ENCODE assay signal across 15 cellular contexts in genomic region chr6:125950293-125950692, GRCh38. TPM values are rescaled to one million over a fixed set of nuclear protein-coding genes. Genes with fewer than 3 reads are reported as not detected.
DNase-seq lines count a peak whose midpoint lies in the region; ATAC-seq, FAIRE-seq and TF ChIP-seq lines count a peak whose summit lies in the region.
"Had no signal": no experiment of that assay in that cellular context is flagged by ENCODE, and none has a peak within 500 bp of the region (broad histone marks: within the 10 kb centered on the region; RNA-seq: fewer than 3 reads in every experiment).

No MANE protein-coding gene starts in this region.

- H3K27me3 ChIP-seq in mammary epithelial cell (ENCODE audit: insufficient read depth, low read length) (no peaks in the 10 kb centered on the region), keratinocyte (ENCODE audit: control insufficient read depth, extremely low read depth, insufficient read depth, low read length) (no peaks in the 10 kb centered on the region)

- no peaks in the 10 kb centered on the region for H3K9me3 Mint-ChIP-seq in activated CD4-positive, alpha-beta T cell treated with anti-CD3 and anti-CD28 coated beads, Interleukin-2, amount 10 ng/mL, durations not matched to agents 7 days and 5 days

- H3K27ac ChIP-seq in mammary epithelial cell (ENCODE audit: insufficient read depth, low read depth, low read length) (no peak overlapping the region), keratinocyte (ENCODE audit: control insufficient read depth, insufficient read depth, low read length) (peak overlapping the region; percentile 42)

- H3K4me1 ChIP-seq in mammary epithelial cell (ENCODE audit: insufficient read depth, low read length) (peaks cover 37% of the 10 kb centered on the region), keratinocyte (ENCODE audit: control insufficient read depth, extremely low read depth, insufficient read depth, low read length) (peaks cover 45% of the 10 kb centered on the region)

- H3K27ac Mint-ChIP-seq in activated CD4-positive, alpha-beta T cell treated with anti-CD3 and anti-CD28 coated beads, Interleukin-2, amount 10 ng/mL, durations not matched to agents 7 days and 5 days, result no peak overlapping the region

- H3K4me3 Mint-ChIP-seq in activated CD4-positive, alpha-beta T cell treated with anti-CD3 and anti-CD28 coated beads, Interleukin-2, amount 10 ng/mL, durations not matched to agents 7 days and 5 days, result no peak overlapping the region

- dilution Hi-C loops in mammary epithelial cell (cut with HindIII; ENCODE audit: low sequenced_read_pairs), result no loop called here
- dilution Hi-C loops in keratinocyte (cut with MboI; ENCODE audit: extremely low pct_ligation_motif_present, low sequenced_read_pairs), result no loop called here

- POLR2A ChIA-PET in activated CD4-positive, alpha-beta T cell treated with anti-CD3 and anti-CD28 coated beads, Interleukin-2, amount 10 ng/mL, durations not matched to agents 7 days and 5 days (lab: Charles Lee), result no interaction called here

- H3K9me3 ChIP-seq in mammary epithelial cell (replicated peaks; ENCODE audit: insufficient read depth, low read length) (no peaks in the 10 kb centered on the region), keratinocyte (ENCODE audit: control insufficient read depth, low read depth, low read length) (no peaks in the 10 kb centered on the region)

- H3K4me2 ChIP-seq in mammary epithelial cell (ENCODE audit: insufficient read depth, low read depth, low read length) (peak overlapping the region; percentile 28), keratinocyte (ENCODE audit: control insufficient read depth, extremely low read depth, insufficient read depth, low read depth, low read length) (peak overlapping the region; percentile 38)

- H3K79me2 ChIP-seq in mammary epithelial cell (ENCODE audit: insufficient read depth, low read length), result no peaks in the 10 kb centered on the region
- no peaks in the 10 kb centered on the region for H3K79me2 ChIP-seq in keratinocyte (ENCODE audit: control insufficient read depth, insufficient read depth, low read length)

- H3K36me3 ChIP-seq in mammary epithelial cell (ENCODE audit: insufficient read depth, low read length) (no peaks in the 10 kb centered on the region), keratinocyte (ENCODE audit: control insufficient read depth in 2 of 2, extremely low read depth in 1 of 2, insufficient read depth in 2 of 2, low read length in 2 of 2) (no peaks in the 10 kb centered on the region)

- no TSS peak for BruUV-seq in mammary epithelial cell (replicated peaks; lab: Mats Ljungman, UMichigan)

- no peak for ATAC-seq in left cardiac atrium
- no peak for ATAC-seq in left lobe of liver

- H3K4me3 ChIP-seq in mammary epithelial cell (replicated peaks in 1 of 3; ENCODE audit: insufficient read depth in 1 of 3, low read depth in 2 of 3, low read length in 3 of 3) (no peak overlapping the region), keratinocyte (ENCODE audit: control insufficient read depth in 2 of 3, extremely low read depth in 1 of 3, insufficient read depth in 2 of 3, low read depth in 1 of 3, low read length in 3 of 3) (peak overlapping the region in 1 of 3 experiments; percentile 12)
- H3K4me3 ChIP-seq: lung had no signal

- H4K20me1 ChIP-seq in mammary epithelial cell (ENCODE audit: insufficient read depth, low read length) (no peaks in the 10 kb centered on the region), keratinocyte (ENCODE audit: control insufficient read depth, extremely low read depth, insufficient read depth, low read length) (no peaks in the 10 kb centered on the region)

- no peaks in the 10 kb centered on the region for H3K9me1 ChIP-seq in keratinocyte (ENCODE audit: control insufficient read depth, extremely low read depth, insufficient read depth, low read length)

- H3K9ac ChIP-seq in mammary epithelial cell (ENCODE audit: insufficient read depth, low read length) (no peak overlapping the region), keratinocyte (ENCODE audit: control insufficient read depth, extremely low read depth, insufficient read depth, low read length) (no peak overlapping the region)

- H3K36me3 Mint-ChIP-seq in activated CD4-positive, alpha-beta T cell treated with anti-CD3 and anti-CD28 coated beads, Interleukin-2, amount 10 ng/mL, durations not matched to agents 7 days and 5 days (ENCODE audit: low read depth), result no peaks in the 10 kb centered on the region

- CTCF ChIA-PET in activated CD4-positive, alpha-beta T cell treated with anti-CD3 and anti-CD28 coated beads, Interleukin-2, amount 10 ng/mL, durations not matched to agents 7 days and 5 days (lab: Charles Lee), result no interaction called here
- CTCF ChIA-PET in mammary epithelial cell (lab: Charles Lee; ENCODE audit: low non-redundant PET), result no interaction called here

- peaks cover 10% of the 10 kb centered on the region for H3K27me3 Mint-ChIP-seq in activated CD4-positive, alpha-beta T cell treated with anti-CD3 and anti-CD28 coated beads, Interleukin-2, amount 10 ng/mL, durations not matched to agents 7 days and 5 days

- H3K4me1 Mint-ChIP-seq in activated CD4-positive, alpha-beta T cell treated with anti-CD3 and anti-CD28 coated beads, Interleukin-2, amount 10 ng/mL, durations not matched to agents 7 days and 5 days, result peaks cover 5% of the 10 kb centered on the region

- in situ Hi-C loops in mammary epithelial cell (cut with MboI; ENCODE audit: low sequenced_read_pairs in 2 of 2), result loop anchor here (10.0 to 25.0 kb wide), 3 partner anchors 95 to 638 kb away; partner anchors contain the start of gene HDDC2 (in 1 of the 2)

- TF ChIP-seq CTCF in mammary epithelial cell (conservative IDR thresholded peaks at IDR 0.05 in 1 of 2, IDR thresholded peaks at IDR 0.05 in 1 of 2; ENCODE audit: extremely low read depth in 1 of 2, insufficient read depth in 1 of 2, low read depth in 1 of 2, low read length in 2 of 2) (no peak), keratinocyte (optimal IDR thresholded peaks at IDR 0.05 in 1 of 3, IDR thresholded peaks at IDR 0.05 in 1 of 3, conservative IDR thresholded peaks at IDR 0.05 in 1 of 3; ENCODE audit: extremely low read depth in 1 of 3, insufficient read depth in 2 of 3, low read length in 3 of 3) (no peak)

- peak; percentile 18 to 31 for DNase-seq in activated CD4-positive, alpha-beta T cell treated with anti-CD3 and anti-CD28 coated beads, Interleukin-2, amount 50 U/mL, for 48 hours
- DNase-seq in activated CD4-positive, alpha-beta T cell treated with anti-CD3 and anti-CD28 coated beads, Interleukin-2, amount 10 ng/mL, durations not matched to agents 7 days and 5 days, result no peak
- peak; percentile 17 for DNase-seq in HTR-8/SVneo (ENCODE audit: insufficient read length, low spot score)
- DNase-seq in mammary epithelial cell, result peak; percentile 82
- DNase-seq in keratinocyte (ENCODE audit: low read depth, low spot score), result no peak
- DNase-seq in left cardiac atrium, result no peak
- DNase-seq in H4 (ENCODE audit: low spot score), result no peak
- DNase-seq in left lobe of liver (ENCODE audit: low spot score), result no peak
- DNase-seq: effector memory CD4-positive, alpha-beta T cell; NCI-H1417; NCI-H524 treated with DMSO at 0.1 percent for 48 hours; occipital lobe had no signal

- intact Hi-C loops in mammary epithelial cell (cut with micrococcal nuclease), result no loop called here
- intact Hi-C loops in left cardiac atrium (cut with DNase I), result loop anchor here in 1 of 2 donors (10.0 kb wide), 1 partner anchor 165 kb away; no protein-coding TSS in a partner anchor

- FAIRE-seq in HTR-8/SVneo (lab: Jason Lieb, UNC) (no peak), keratinocyte (lab: Jason Lieb, UNC) (peak; percentile 86)
- FAIRE-seq: A204.1, D721Med had no signal

- 35% methylated on average over 6 of the region's 6 CpGs for WGBS in mammary epithelial cell (ENCODE audit: low coverage, missing lambda C conversion rate)

- peak overlapping the region; percentile 36 for H2AFZ ChIP-seq in mammary epithelial cell (ENCODE audit: low read depth, low read length)
- no peak overlapping the region for H2AFZ ChIP-seq in keratinocyte (ENCODE audit: control insufficient read depth, low read length)

RNA-seq across cellular contexts. Expression of gene HINT3, which starts 6.3 kb away (rescaled TPM):
- total RNA-seq in activated CD4-positive, alpha-beta T cell treated with anti-CD3 and anti-CD28 coated beads, Interleukin-2, amount 10 ng/mL, durations not matched to agents 7 days and 5 days, result 1 to 10 TPM; 7.5 to 8.3 TPM
- 10 to 100 TPM; 13.3 to 23.5 TPM for total RNA-seq in mammary epithelial cell
- polyA plus RNA-seq in mammary epithelial cell, result 0.94 TPM
- polyA minus RNA-seq in mammary epithelial cell, result 0.93 TPM
- 1.5 to 3.9 TPM (median 2.9 TPM) in 3 replicates for polyA plus RNA-seq in keratinocyte
- polyA plus RNA-seq in keratinocyte (2011; ENCODE audit: low read depth), result 39.6 TPM
- polyA plus RNA-seq in keratinocyte (2011; cell fraction: cytosol; rRNA removed), result 3.5 and 4.5 TPM in 2 replicates
- polyA plus RNA-seq in keratinocyte (2011; cell fraction: nucleus; rRNA removed), result 1.9 TPM in 2 replicates
- polyA plus RNA-seq in keratinocyte (2012; ENCODE audit: low replicate concordance), result 7.4 and 19.7 TPM in 2 replicates
- 0.52 to 1.4 TPM (median 0.99 TPM) in 3 replicates for polyA minus RNA-seq in keratinocyte
- polyA minus RNA-seq in keratinocyte (2011; cell fraction: cytosol; rRNA and poly(A)+ RNA removed), result 6.7 TPM
- 1.9 and 3.3 TPM in 2 replicates for polyA minus RNA-seq in keratinocyte (2011; cell fraction: nucleus; rRNA and poly(A)+ RNA removed)
- 10 to 100 TPM; 22.1 to 27.5 TPM for total RNA-seq in left cardiac atrium
- total RNA-seq in H4 (2014; rRNA removed; shearing (Covaris generic)), result 10.0 and 10.6 TPM in 2 replicates
- 9.1 TPM for total RNA-seq in left lobe of liver

RNA-seq across cellular contexts. Expression of gene TRMT11, which starts 36.0 kb away (rescaled TPM):
- total RNA-seq in activated CD4-positive, alpha-beta T cell treated with anti-CD3 and anti-CD28 coated beads, Interleukin-2, amount 10 ng/mL, durations not matched to agents 7 days and 5 days, result 10 to 100 TPM; 15.1 to 16.3 TPM
- total RNA-seq in mammary epithelial cell (10 to 100 TPM; 19.5 to 23.3 TPM), left cardiac atrium (10 to 100 TPM in 1 of 2 donors, 1 to 10 TPM in 1; 7.9 to 14.8 TPM), left lobe of liver (11.6 TPM)
- polyA plus RNA-seq in mammary epithelial cell (14.8 TPM), keratinocyte (14.7 to 23.0 TPM (median 15.0 TPM) in 3 replicates)
- polyA minus RNA-seq in mammary epithelial cell (2.7 TPM), keratinocyte (1.1 to 30.8 TPM (median 9.2 TPM) in 3 replicates)
- 14.9 TPM for polyA plus RNA-seq in keratinocyte (2011; ENCODE audit: low read depth)
- 11.9 and 20.6 TPM in 2 replicates for polyA plus RNA-seq in keratinocyte (2011; cell fraction: cytosol; rRNA removed)
- 23.0 and 33.3 TPM in 2 replicates for polyA plus RNA-seq in keratinocyte (2011; cell fraction: nucleus; rRNA removed)
- 10.7 and 13.5 TPM in 2 replicates for polyA plus RNA-seq in keratinocyte (2012; ENCODE audit: low replicate concordance)
- polyA minus RNA-seq in keratinocyte (2011; cell fraction: cytosol; rRNA and poly(A)+ RNA removed), result 6.5 TPM
- 19.7 and 29.3 TPM in 2 replicates for polyA minus RNA-seq in keratinocyte (2011; cell fraction: nucleus; rRNA and poly(A)+ RNA removed)
- 18.4 and 19.1 TPM in 2 replicates for total RNA-seq in H4 (2014; rRNA removed; shearing (Covaris generic))

Comparison
In these comparisons a context has a peak if more than half of its experiments do, and no peak if none do; other contexts are left out.
1. DNase-seq: peak in activated CD4-positive, alpha-beta T cell treated with anti-CD3 and anti-CD28 coated beads, Interleukin-2, amount 50 U/mL, for 48 hours (2 of 2), HTR-8/SVneo (single experiment) and mammary epithelial cell (single experiment); none in activated CD4-positive, alpha-beta T cell treated with anti-CD3 and anti-CD28 coated beads, Interleukin-2, amount 10 ng/mL, durations not matched to agents 7 days and 5 days (single experiment), keratinocyte (single experiment), left cardiac atrium (single experiment), H4 (single experiment) and left lobe of liver (single experiment).